In genomic region chr17:67280279-67280678, GRCh38 we compare ENCODE assay signal across 19 cellular contexts. TPM values are rescaled to one million over a fixed set of nuclear protein-coding genes. Genes with fewer than 3 reads are reported as not detected.
A peak's percentile ranks its signal among the peaks of the same experiment; 100 is the strongest.
DNase-seq lines count a peak whose midpoint lies in the region; ATAC-seq and TF ChIP-seq lines count a peak whose summit lies in the region.
"Had no signal": no experiment of that assay in that cellular context is flagged by ENCODE, and none has a peak within 500 bp of the region (broad histone marks: within the 10 kb centered on the region; RNA-seq: fewer than 3 reads in every experiment).

No MANE protein-coding gene starts in this region.

- H3K27me3 ChIP-seq in MG63 (no peaks in the 10 kb centered on the region), adrenal gland (no peaks in the 10 kb centered on the region), heart right ventricle (no peaks in the 10 kb centered on the region), SK-N-SH (ENCODE audit: insufficient read depth) (no peaks in the 10 kb centered on the region)
- H3K27me3 ChIP-seq: BE2C, pancreas, uterus had no signal

- H3K36me3 ChIP-seq in MG63 = no peaks in the 10 kb centered on the region
- H3K36me3 ChIP-seq in adrenal gland (replicated peaks in 1 of 2) = no peaks in the 10 kb centered on the region
- no peaks in the 10 kb centered on the region for H3K36me3 ChIP-seq in heart right ventricle
- H3K36me3 ChIP-seq in SK-N-SH (replicated peaks in 1 of 2; ENCODE audit: control insufficient read depth in 1 of 2, insufficient read depth in 2 of 2, low read length in 1 of 2) = no peaks in the 10 kb centered on the region
- H3K36me3 ChIP-seq: BE2C, pancreas, uterus had no signal

- DNase-seq in MG63 (peak; percentile 77), adrenal gland (peak; percentile 43 to 69 (median 60)), heart right ventricle (peak in 1 of 2 donors; percentile 32), skeletal muscle cell (ENCODE audit: low read depth) (peak; percentile 39), endothelial cell (ENCODE audit: low spot score) (no peak), lower leg skin (ENCODE audit: low spot score in 2 of 2) (no peak), SK-N-SH (no peak)
- no peak for DNase-seq in central memory CD4-positive, alpha-beta T cell
- DNase-seq: activated CD4-positive, alpha-beta memory T cell treated with anti-CD3 and anti-CD28 coated beads, Interleukin-2, amount 10 ng/mL, durations not matched to agents 7 days and 5 days; activated gamma-delta T cell treated with Interleukin-2 at 50 U/mL for 16 hours; BE2C; DND-41; HFFc6; midbrain; NCI-H526 treated with DMSO at 0.1 percent for 48 hours; pancreas; stimulated activated CD4-positive, alpha-beta T cell treated with anti-CD3 and anti-CD28 coated beads, Interleukin-1b, Interleukin-23, amount 100 ng/mL, for 48 hours; stimulated activated CD8-positive, alpha-beta memory T cell treated with anti-CD3 and anti-CD28 coated beads, Interleukin-4, amount 100 ng/mL, for 48 hours; uterus had no signal

- H3K36me3 Mint-ChIP-seq in endothelial cell (ENCODE audit: low read depth, unreplicated experiment) = no peaks in the 10 kb centered on the region

- no peaks in the 10 kb centered on the region for H3K9me3 Mint-ChIP-seq in endothelial cell (ENCODE audit: unreplicated experiment)
- H3K9me3 Mint-ChIP-seq: activated CD4-positive, alpha-beta memory T cell treated with anti-CD3 and anti-CD28 coated beads, Interleukin-2, amount 10 ng/mL, durations not matched to agents 7 days and 5 days; HFFc6 had no signal

- no peaks in the 10 kb centered on the region for H3K79me2 ChIP-seq in SK-N-SH (ENCODE audit: insufficient read depth)

- H2AFZ ChIP-seq in SK-N-SH (ENCODE audit: low read depth) = no peak overlapping the region

- no peaks in the 10 kb centered on the region for H3K9me3 ChIP-seq in MG63
- H3K9me3 ChIP-seq in adrenal gland (replicated peaks in 1 of 3) = no peaks in the 10 kb centered on the region
- no peaks in the 10 kb centered on the region for H3K9me3 ChIP-seq in heart right ventricle
- H3K9me3 ChIP-seq in SK-N-SH = no peaks in the 10 kb centered on the region
- H3K9me3 ChIP-seq: BE2C, pancreas, uterus had no signal

- no peak overlapping the region for H3K9ac ChIP-seq in SK-N-SH

- no peak overlapping the region for H3K27ac Mint-ChIP-seq in endothelial cell (ENCODE audit: unreplicated experiment)
- H3K27ac Mint-ChIP-seq: activated CD4-positive, alpha-beta memory T cell treated with anti-CD3 and anti-CD28 coated beads, Interleukin-2, amount 10 ng/mL, durations not matched to agents 7 days and 5 days; HFFc6 had no signal

- H3K4me2 ChIP-seq in SK-N-SH = no peak overlapping the region

- TF ChIP-seq RAD21 in SK-N-SH (IDR thresholded peaks at IDR 0.05; ENCODE audit: low read length) = no peak

- no peaks in the 10 kb centered on the region for H4K20me1 ChIP-seq in SK-N-SH (ENCODE audit: insufficient read depth)

- H3K9me2 ChIP-seq in SK-N-SH = no peaks in the 10 kb centered on the region

- no peaks in the 10 kb centered on the region for H3K27me3 Mint-ChIP-seq in endothelial cell (ENCODE audit: unreplicated experiment)

- POLR2A ChIA-PET in SK-N-SH (lab: Yijun Ruan, JAX) = no interaction called here

- intact Hi-C loops in adrenal gland (cut with DNase I) (no loop called here), heart right ventricle (cut with DNase I) (loop anchor here in 2 of 10 donors (10.0 kb wide), 1 partner anchor 55 kb away; no protein-coding TSS in a partner anchor), lower leg skin (cut with DNase I; ENCODE audit: low total_unique reads) (no loop called here)

- H3K4me3 ChIP-seq in MG63 = no peak overlapping the region
- no peak overlapping the region for H3K4me3 ChIP-seq in adrenal gland
- H3K4me3 ChIP-seq in heart right ventricle = no peak overlapping the region
- H3K4me3 ChIP-seq in skeletal muscle cell (ENCODE audit: low read depth, low read length) = no peak overlapping the region
- H3K4me3 ChIP-seq in lower leg skin (ENCODE audit: low read depth, poor library complexity, severe bottlenecking) = no peak overlapping the region
- H3K4me3 ChIP-seq in SK-N-SH (ENCODE audit: low read depth in 2 of 2, low read length in 1 of 2) = no peak overlapping the region
- H3K4me3 ChIP-seq: pancreas, uterus had no signal

- H3K4me3 Mint-ChIP-seq in endothelial cell (ENCODE audit: unreplicated experiment) = no peak overlapping the region
- H3K4me3 Mint-ChIP-seq: activated CD4-positive, alpha-beta memory T cell treated with anti-CD3 and anti-CD28 coated beads, Interleukin-2, amount 10 ng/mL, durations not matched to agents 7 days and 5 days; HFFc6 had no signal

- WGBS in adrenal gland, 4 donors = 50 to 62% (median 55%) methylated on average over 6 of the region's 6 CpGs
- 47 to 66% methylated on average over 6 of the region's 6 CpGs for WGBS in heart right ventricle, 2 donors
- WGBS in lower leg skin, 2 donors = 58 to 63% methylated on average over 6 of the region's 6 CpGs
- 79% methylated on average over 6 of the region's 6 CpGs for WGBS in SK-N-SH (ENCODE audit: low lambda C conversion rate)

- H3F3A ChIP-seq in SK-N-SH (replicated peaks; ENCODE audit: insufficient read depth) = no peaks in the 10 kb centered on the region

- H3K4me1 ChIP-seq in adrenal gland (replicated peaks in 1 of 2) = no peaks in the 10 kb centered on the region
- peaks cover 0 to 10% (median 5%) of the 10 kb centered on the region in 9 donors for H3K4me1 ChIP-seq in heart right ventricle
- H3K4me1 ChIP-seq in SK-N-SH (ENCODE audit: control insufficient read depth in 1 of 2, insufficient read depth in 2 of 2, low read depth in 1 of 2, low read length in 1 of 2) = peaks cover 0 to 3% of the 10 kb centered on the region in 2 experiments; a peak in 1 of 4 replicates
- H3K4me1 ChIP-seq: BE2C, pancreas, uterus had no signal

- no peak for TF ChIP-seq EP300 in SK-N-SH (IDR thresholded peaks at IDR 0.05; ENCODE audit: borderline replicate concordance in 1 of 2, low read depth in 1 of 2, low read length in 1 of 2)

- TF ChIP-seq POLR2A in adrenal gland (IDR thresholded peaks at IDR 0.05) (no peak), lower leg skin (IDR thresholded peaks at IDR 0.05) (no peak)

- H3K27ac ChIP-seq in adrenal gland = peak overlapping the region in 1 of 5 donors; percentile 7
- peak overlapping the region in 2 of 10 donors; percentile 35 to 57 for H3K27ac ChIP-seq in heart right ventricle
- H3K27ac ChIP-seq in SK-N-SH (ENCODE audit: low read depth in 2 of 2, low read length in 1 of 2) = no peak overlapping the region
- H3K27ac ChIP-seq: pancreas, uterus had no signal

- ATAC-seq in heart right ventricle = peak; percentile 51 to 88 (median 75)

- CTCF ChIA-PET in SK-N-SH (lab: Yijun Ruan, JAX) = interaction anchor here (1.2 to 1.6 kb wide), 3 partner anchors 13 to 552 kb away, joined by 4 read pairs; no protein-coding TSS in a partner anchor

- TF ChIP-seq CTCF in adrenal gland (IDR thresholded peaks at IDR 0.05) (no peak), heart right ventricle (IDR thresholded peaks at IDR 0.05) (no peak), endothelial cell (IDR thresholded peaks at IDR 0.05; ENCODE audit: unreplicated experiment) (no peak), lower leg skin (IDR thresholded peaks at IDR 0.05) (no peak), SK-N-SH (IDR thresholded peaks at IDR 0.05) (no peak)

- H3K4me1 Mint-ChIP-seq in endothelial cell (ENCODE audit: unreplicated experiment) = no peaks in the 10 kb centered on the region
- H3K4me1 Mint-ChIP-seq: activated CD4-positive, alpha-beta memory T cell treated with anti-CD3 and anti-CD28 coated beads, Interleukin-2, amount 10 ng/mL, durations not matched to agents 7 days and 5 days had no signal

TF ChIP-seq in SK-N-SH, 30 proteins besides CTCF, POLR2A, EP300 and RAD21 (continues in another document):
- TF ChIP-seq FOSL2 (IDR thresholded peaks at IDR 0.05; ENCODE audit: borderline replicate concordance, low read depth) = no peak
- no peak for TF ChIP-seq NFIC (IDR thresholded peaks at IDR 0.05; ENCODE audit: borderline replicate concordance)
- no peak for TF ChIP-seq MXI1 (IDR thresholded peaks at IDR 0.05; ENCODE audit: low read depth, low read length)
- no peak for TF ChIP-seq RFX5 (IDR thresholded peaks at IDR 0.05; ENCODE audit: low read length)
- TF ChIP-seq TCF12 (IDR thresholded peaks at IDR 0.05) = no peak
- TF ChIP-seq TAF1 (IDR thresholded peaks at IDR 0.05; ENCODE audit: borderline replicate concordance, low read depth, low read length) = no peak
- no peak for TF ChIP-seq MEF2A (IDR thresholded peaks at IDR 0.05; ENCODE audit: borderline replicate concordance, low read depth)
- TF ChIP-seq TEAD4 (IDR thresholded peaks at IDR 0.05; ENCODE audit: borderline replicate concordance, insufficient read depth) = no peak
- no peak for TF ChIP-seq ELF1 (IDR thresholded peaks at IDR 0.05)
- TF ChIP-seq POLR2AphosphoS5 (IDR thresholded peaks at IDR 0.05; ENCODE audit: low read depth, low read length) = no peak
- TF ChIP-seq JUND (IDR thresholded peaks at IDR 0.05) = no peak
- no peak for TF ChIP-seq FOXJ3 (CRISPR knock-in tag; IDR thresholded peaks at IDR 0.05)
- TF ChIP-seq CHD2 (IDR thresholded peaks at IDR 0.05; ENCODE audit: low read length, partially characterized antibody) = no peak
- no peak for TF ChIP-seq RXRA (IDR thresholded peaks at IDR 0.05; ENCODE audit: borderline replicate concordance, low read depth)
- TF ChIP-seq YY1 (IDR thresholded peaks at IDR 0.05; ENCODE audit: low read depth) = no peak
- TF ChIP-seq IRF3 (IDR thresholded peaks at IDR 0.05; ENCODE audit: low read depth, low read length) = no peak

RNA-seq across cellular contexts. Expression of gene HELZ, which starts 35.3 kb away (rescaled TPM):
- 13.0 and 32.3 TPM in 2 replicates for total RNA-seq in MG63 (2014; rRNA removed; shearing (Covaris generic); ENCODE audit: low replicate concordance)
- 10 to 100 TPM; 28.1 to 88.0 (median 53.2) TPM for total RNA-seq in adrenal gland
- polyA plus RNA-seq in adrenal gland = 10 to 100 TPM in 1 of 3 donors, 1 to 10 TPM in 2; 3.1 to 20.5 (median 7.2) TPM
- total RNA-seq in heart right ventricle = 10 to 100 TPM; 27.4 to 50.3 (median 41.7) TPM
- 1 to 10 TPM; 2.4 to 4.5 TPM for polyA plus RNA-seq in heart right ventricle
- 57.0 TPM for total RNA-seq in endothelial cell (ENCODE audit: unreplicated experiment)
- 10 to 100 TPM; 24.4 to 42.4 (median 26.3) TPM for total RNA-seq in lower leg skin
- polyA plus RNA-seq in SK-N-SH (2012; rRNA removed) = 4.3 and 5.8 TPM in 2 replicates
- polyA plus RNA-seq in SK-N-SH (2012; cell fraction: cytosol; rRNA removed) = 4.9 and 5.2 TPM in 2 replicates
- polyA plus RNA-seq in SK-N-SH (2012; cell fraction: nucleus; rRNA removed) = 5.8 and 9.7 TPM in 2 replicates

Comparison
In these comparisons a context has a peak if more than half of its experiments do, and no peak if none do; other contexts are left out.
1. DNase-seq: peak in MG63 (single experiment), adrenal gland (7 of 7) and skeletal muscle cell (single experiment); none in endothelial cell (single experiment), lower leg skin (0 of 2), SK-N-SH (single experiment) and central memory CD4-positive, alpha-beta T cell (single experiment).